Comparison of ENCODE assay signal across 8 cellular contexts in genomic region chr5:91641730-91642350, GRCh38.
DNase-seq lines count a peak whose midpoint lies in the region; ATAC-seq and TF ChIP-seq lines count a peak whose summit lies in the region.

No MANE protein-coding gene starts in this region.

- in situ Hi-C loops in G401 (cut with HindIII; ENCODE audit: low sequenced_read_pairs): no loop called here

- H3K4me3 ChIP-seq in cardiac fibroblast (replicated peaks in 1 of 2; ENCODE audit: low read depth in 2 of 2, low read length in 2 of 2): no peak overlapping the region

- TF ChIP-seq CTCF in cardiac fibroblast (IDR thresholded peaks at IDR 0.05; ENCODE audit: low read depth, low read length): peak; percentile 38

- peak; percentile 48 for ATAC-seq in HG02870 (IDR thresholded peaks at IDR 0.05; ENCODE audit: unreplicated experiment)
- ATAC-seq in GM19452 (IDR thresholded peaks at IDR 0.05; ENCODE audit: unreplicated experiment): no peak

- DNase-seq in G401 (ENCODE audit: low spot score): peak; percentile 45
- DNase-seq in NCI-H446 treated with DMSO at 0.1 percent for 48 hours (lab: John Stamatoyannopoulos, UW): peak; percentile 31
- peak; percentile 60 to 70 for DNase-seq in cardiac fibroblast (ENCODE audit: low read depth in 2 of 2)
- peak; percentile 27 for DNase-seq in middle frontal gyrus (ENCODE audit: extremely low spot score, low spot score)
- no peak for DNase-seq in HuH-7.5 (ENCODE audit: low spot score)
- DNase-seq in HK-2 (ENCODE audit: unreplicated experiment): no peak

Comparison
In these comparisons a context has a peak if more than half of its experiments do, and no peak if none do; other contexts are left out.
1. DNase-seq: peak in G401 (single experiment), NCI-H446 treated with DMSO at 0.1 percent for 48 hours (single experiment), cardiac fibroblast (2 of 2) and middle frontal gyrus (single experiment); none in HuH-7.5 (single experiment) and HK-2 (single experiment).